Comparison of ENCODE assay signal across 9 cellular contexts in the genomic region with DNA sequence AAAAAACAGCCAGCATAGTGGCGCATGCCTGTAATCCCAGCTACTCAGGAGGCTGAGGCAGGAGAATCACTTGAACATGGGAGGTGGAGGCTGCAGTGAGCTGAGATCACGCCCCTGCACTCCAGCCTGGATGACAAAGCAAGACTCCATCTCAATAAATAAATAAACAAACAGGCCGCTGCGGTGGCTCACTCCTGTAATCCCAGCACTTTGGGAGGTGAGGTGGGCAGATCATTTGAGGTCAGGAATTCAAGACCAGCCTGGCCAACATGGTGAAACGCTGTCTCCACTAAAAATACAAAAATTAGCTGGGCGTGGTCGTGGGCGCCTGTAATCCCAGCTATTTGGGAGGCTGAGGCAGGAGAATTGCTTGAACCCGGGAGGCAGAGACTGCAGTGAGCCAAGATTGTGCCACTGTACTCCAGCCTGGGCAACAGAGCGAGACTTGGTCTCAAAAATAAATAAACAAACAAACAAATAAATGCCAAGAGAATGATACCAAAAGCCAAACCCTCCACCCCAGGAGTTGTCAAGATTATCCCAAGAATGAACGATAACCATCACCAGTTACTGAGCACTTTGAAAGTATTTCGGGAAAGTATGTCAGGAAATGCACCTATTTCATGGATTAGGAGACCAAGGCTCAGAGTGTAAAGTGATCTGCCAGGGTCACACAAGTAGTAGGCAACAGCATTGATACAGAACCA. TPM values are rescaled to one million over a fixed set of nuclear protein-coding genes. Genes with fewer than 3 reads are reported as not detected.
DNase-seq lines count a peak whose midpoint lies in the region; ATAC-seq, FAIRE-seq and TF ChIP-seq lines count a peak whose summit lies in the region.
"Not testable (repeated sequence)": the region's sequence is repeated elsewhere in the genome, so short reads cannot be mapped to it uniquely, and the experiment has no call there.
"Had no signal": no experiment of that assay in that cellular context is flagged by ENCODE, and none has a peak within 500 bp of the region (broad histone marks: within the 10 kb centered on the region; RNA-seq: fewer than 3 reads in every experiment).

No MANE protein-coding gene starts in this region.

- not testable (repeated sequence) for ATAC-seq in A549; HCT116; natural killer cell treated with Interleukin-12 subunit alpha and Interleukin-12 subunit beta and Interleukin-15 and Interleukin-18, amount 100 ng/mL, for 72 hours

- CTCF ChIA-PET in A549 (lab: Yijun Ruan, JAX): interaction anchor here (0.6 to 43.7 kb wide), 4 partner anchors 6 to 81 kb away, joined by 3 to 1367 read pairs (median 652); partner anchors contain the start of gene PXN
- CTCF ChIA-PET in HCT116 (lab: Charles Lee): not testable (repeated sequence)

- RAD21 ChIA-PET in HCT116 (lab: Charles Lee; ENCODE audit: low non-redundant PET in 1 of 2, low total read pairs in 2 of 2, uncharacterized antibody in 2 of 2, unreplicated experiment in 2 of 2): not testable (repeated sequence)

- H4K20me1 ChIP-seq in HCT116 (ENCODE audit: insufficient read depth): not testable (repeated sequence)

- peaks cover 67% of the 10 kb centered on the region for H3K36me3 Mint-ChIP-seq in T-helper 2 cell treated with Interferon-gamma antibody and Interleukin-4, amounts not matched to agents 5 μg/mL and 100 μg/mL, for 36 hours (ENCODE audit: low read depth)
- peaks cover 42% of the 10 kb centered on the region for H3K36me3 Mint-ChIP-seq in activated T-helper 2 cell treated with anti-CD3 and anti-CD28 coated beads, Interferon-gamma antibody, Interleukin-2, Interleukin-4, amounts not matched to agents 10 μg/mL and 5 μg/mL and 100 μg/mL, durations not matched to agents 14 hours and 24 hours and 36 hours (ENCODE audit: low read depth)
- peaks cover 59% of the 10 kb centered on the region for H3K36me3 Mint-ChIP-seq in dendritic cell treated with granulocyte-macrophage colony-stimulating factor and Interleukin-4, amounts not matched to agents 40 ng/mL and 50 ng/mL, for 4 days (ENCODE audit: low read depth)
- peaks cover 6 to 28% (median 9%) of the 10 kb centered on the region in 3 donors for H3K36me3 Mint-ChIP-seq in immature natural killer cell
- H3K36me3 Mint-ChIP-seq in natural killer cell treated with Interleukin-12 subunit alpha and Interleukin-12 subunit beta and Interleukin-15 and Interleukin-18, amount 100 ng/mL, for 72 hours: peaks cover 13% of the 10 kb centered on the region

- not testable (repeated sequence) for FAIRE-seq in A549 (lab: Jason Lieb, UNC)

- not testable (repeated sequence) for TF ChIP-seq POLR2A in A549 (IDR thresholded peaks at IDR 0.05; ENCODE audit: low read length); HCT116 (IDR thresholded peaks at IDR 0.05; ENCODE audit: borderline replicate concordance, extremely low read depth, insufficient read depth, insufficient read length)

- not testable (repeated sequence) for H3K9me3 ChIP-seq in A549; HCT116 (ENCODE audit: control insufficient read depth in 1 of 2, insufficient read depth in 1 of 2, low read depth in 1 of 2, low read length in 2 of 2); stomach smooth muscle (ENCODE audit: control insufficient read depth in 2 of 2, low read length in 2 of 2)

- POLR2A ChIA-PET in A549 (lab: Yijun Ruan, JAX): not testable (repeated sequence)
- POLR2A ChIA-PET in HCT116 (lab: Charles Lee): interaction anchor here (1.5 to 2.1 kb wide), 3 partner anchors 16 to 20 kb away, joined by 3 to 15 read pairs (median 5); no protein-coding TSS in a partner anchor

- peaks cover 75% of the 10 kb centered on the region for H3K4me1 Mint-ChIP-seq in T-helper 2 cell treated with Interferon-gamma antibody and Interleukin-4, amounts not matched to agents 5 μg/mL and 100 μg/mL, for 36 hours (ENCODE audit: low read depth)
- peaks cover 71% of the 10 kb centered on the region for H3K4me1 Mint-ChIP-seq in activated T-helper 2 cell treated with anti-CD3 and anti-CD28 coated beads, Interferon-gamma antibody, Interleukin-2, Interleukin-4, amounts not matched to agents 10 μg/mL and 5 μg/mL and 100 μg/mL, durations not matched to agents 14 hours and 24 hours and 36 hours (ENCODE audit: low read depth)
- peaks cover 88% of the 10 kb centered on the region for H3K4me1 Mint-ChIP-seq in dendritic cell treated with granulocyte-macrophage colony-stimulating factor and Interleukin-4, amounts not matched to agents 40 ng/mL and 50 ng/mL, for 4 days (ENCODE audit: low read depth)
- peaks cover 91 to 93% of the 10 kb centered on the region in 2 donors for H3K4me1 Mint-ChIP-seq in immature natural killer cell
- peaks cover 76 to 84% of the 10 kb centered on the region in 2 donors for H3K4me1 Mint-ChIP-seq in natural killer cell treated with Interleukin-12 subunit alpha and Interleukin-12 subunit beta and Interleukin-15 and Interleukin-18, amount 100 ng/mL, for 72 hours (ENCODE audit: low read depth in 2 of 2)

- TF ChIP-seq EP300 in A549 (IDR thresholded peaks at IDR 0.05): not testable (repeated sequence)

- peak overlapping the region; percentile 93 for H3K27ac Mint-ChIP-seq in T-helper 2 cell treated with Interferon-gamma antibody and Interleukin-4, amounts not matched to agents 5 μg/mL and 100 μg/mL, for 36 hours
- H3K27ac Mint-ChIP-seq in activated T-helper 2 cell treated with anti-CD3 and anti-CD28 coated beads, Interferon-gamma antibody, Interleukin-2, Interleukin-4, amounts not matched to agents 10 μg/mL and 5 μg/mL and 100 μg/mL, durations not matched to agents 14 hours and 24 hours and 36 hours: peak overlapping the region; percentile 83
- peak overlapping the region; percentile 90 for H3K27ac Mint-ChIP-seq in dendritic cell treated with granulocyte-macrophage colony-stimulating factor and Interleukin-4, amounts not matched to agents 40 ng/mL and 50 ng/mL, for 4 days
- peak overlapping the region; percentile 91 to 99 (median 97) for H3K27ac Mint-ChIP-seq in immature natural killer cell
- H3K27ac Mint-ChIP-seq in natural killer cell treated with Interleukin-12 subunit alpha and Interleukin-12 subunit beta and Interleukin-15 and Interleukin-18, amount 100 ng/mL, for 72 hours: peak overlapping the region; percentile 80 to 83

- H2AFZ ChIP-seq in HCT116 (ENCODE audit: low read depth, low read length, poor library complexity, severe bottlenecking): not testable (repeated sequence)

- H3K36me3 ChIP-seq in HCT116 (ENCODE audit: control insufficient read depth in 1 of 2, insufficient read depth in 2 of 2, low read length in 2 of 2): peaks cover 3 to 11% of the 10 kb centered on the region in 2 experiments; a peak in 2 of 4 replicates
- not testable (repeated sequence) for H3K36me3 ChIP-seq in stomach smooth muscle (ENCODE audit: control insufficient read depth in 2 of 2, insufficient read depth in 2 of 2, low read length in 2 of 2)

- peaks cover 100% of the 10 kb centered on the region for H3K79me2 ChIP-seq in HCT116 (ENCODE audit: insufficient read depth, low read length)

- H3K4me3 ChIP-seq in A549; HCT116 (replicated peaks in 1 of 2; ENCODE audit: low read depth in 1 of 2, low read length in 2 of 2); stomach smooth muscle (ENCODE audit: low read length in 2 of 2): not testable (repeated sequence)

- not testable (repeated sequence) for H3K27me3 ChIP-seq in HCT116 (ENCODE audit: insufficient read depth, low read length); stomach smooth muscle (ENCODE audit: control insufficient read depth in 1 of 2, insufficient read depth in 2 of 2, low read length in 2 of 2)

- BruUV-seq in HCT116 (replicated peaks; lab: Mats Ljungman, UMichigan): not testable (repeated sequence)

- 76% methylated on average over 12 of the region's 12 CpGs for WGBS in A549 (ENCODE audit: missing lambda C conversion rate)

- not testable (repeated sequence) for H3K9me3 Mint-ChIP-seq in T-helper 2 cell treated with Interferon-gamma antibody and Interleukin-4, amounts not matched to agents 5 μg/mL and 100 μg/mL, for 36 hours; activated T-helper 2 cell treated with anti-CD3 and anti-CD28 coated beads, Interferon-gamma antibody, Interleukin-2, Interleukin-4, amounts not matched to agents 10 μg/mL and 5 μg/mL and 100 μg/mL, durations not matched to agents 14 hours and 24 hours and 36 hours; dendritic cell treated with granulocyte-macrophage colony-stimulating factor and Interleukin-4, amounts not matched to agents 40 ng/mL and 50 ng/mL, for 4 days; immature natural killer cell; natural killer cell treated with Interleukin-12 subunit alpha and Interleukin-12 subunit beta and Interleukin-15 and Interleukin-18, amount 100 ng/mL, for 72 hours

- H3K9me2 ChIP-seq in HCT116 (ENCODE audit: insufficient read depth): not testable (repeated sequence)

- intact Hi-C loops in HCT116 (cut with micrococcal nuclease): not testable (repeated sequence)
- intact Hi-C loops in activated T-helper 2 cell treated with anti-CD3 and anti-CD28 coated beads, Interferon-gamma antibody, Interleukin-2, Interleukin-4, amounts not matched to agents 10 μg/mL and 5 μg/mL and 100 μg/mL, durations not matched to agents 14 hours and 24 hours and 36 hours (cut with micrococcal nuclease): loop anchor here (1.0 to 5.0 kb wide), 4 partner anchors 13 to 134 kb away; partner anchors contain the start of genes RAB35 and RNU4-2
- intact Hi-C loops in dendritic cell treated with granulocyte-macrophage colony-stimulating factor and Interleukin-4, amounts not matched to agents 40 ng/mL and 50 ng/mL, for 4 days (cut with micrococcal nuclease): loop anchor here (2.0 kb wide), 1 partner anchor 17 kb away; no protein-coding TSS in a partner anchor

- TF ChIP-seq RAD21 in A549 (conservative IDR thresholded peaks at IDR 0.05 in 1 of 2, IDR thresholded peaks at IDR 0.05 in 1 of 2); HCT116 (IDR thresholded peaks at IDR 0.05; ENCODE audit: low read depth): not testable (repeated sequence)

- peak overlapping the region; percentile 82 for H3K4me3 Mint-ChIP-seq in T-helper 2 cell treated with Interferon-gamma antibody and Interleukin-4, amounts not matched to agents 5 μg/mL and 100 μg/mL, for 36 hours
- H3K4me3 Mint-ChIP-seq in activated T-helper 2 cell treated with anti-CD3 and anti-CD28 coated beads, Interferon-gamma antibody, Interleukin-2, Interleukin-4, amounts not matched to agents 10 μg/mL and 5 μg/mL and 100 μg/mL, durations not matched to agents 14 hours and 24 hours and 36 hours (ENCODE audit: low read depth): peak overlapping the region; percentile 68
- H3K4me3 Mint-ChIP-seq in dendritic cell treated with granulocyte-macrophage colony-stimulating factor and Interleukin-4, amounts not matched to agents 40 ng/mL and 50 ng/mL, for 4 days: not testable (repeated sequence)
- peak overlapping the region; percentile 81 to 89 (median 84) for H3K4me3 Mint-ChIP-seq in immature natural killer cell
- H3K4me3 Mint-ChIP-seq in natural killer cell treated with Interleukin-12 subunit alpha and Interleukin-12 subunit beta and Interleukin-15 and Interleukin-18, amount 100 ng/mL, for 72 hours: peak overlapping the region; percentile 83

- not testable (repeated sequence) for H3K27me3 Mint-ChIP-seq in T-helper 2 cell treated with Interferon-gamma antibody and Interleukin-4, amounts not matched to agents 5 μg/mL and 100 μg/mL, for 36 hours (ENCODE audit: low read depth); activated T-helper 2 cell treated with anti-CD3 and anti-CD28 coated beads, Interferon-gamma antibody, Interleukin-2, Interleukin-4, amounts not matched to agents 10 μg/mL and 5 μg/mL and 100 μg/mL, durations not matched to agents 14 hours and 24 hours and 36 hours (ENCODE audit: low read depth); dendritic cell treated with granulocyte-macrophage colony-stimulating factor and Interleukin-4, amounts not matched to agents 40 ng/mL and 50 ng/mL, for 4 days; natural killer cell treated with Interleukin-12 subunit alpha and Interleukin-12 subunit beta and Interleukin-15 and Interleukin-18, amount 100 ng/mL, for 72 hours
- peaks cover 24 to 37% (median 37%) of the 10 kb centered on the region in 3 donors for H3K27me3 Mint-ChIP-seq in immature natural killer cell (ENCODE audit: low read depth in 3 of 3)

- not testable (repeated sequence) for H3K9ac ChIP-seq in HCT116 (ENCODE audit: low read length); stomach smooth muscle (ENCODE audit: low read length in 2 of 2)

- not testable (repeated sequence) for TF ChIP-seq CTCF in A549 (IDR thresholded peaks at IDR 0.05); HCT116 (IDR thresholded peaks at IDR 0.05 in 2 of 3, conservative IDR thresholded peaks at IDR 0.05 in 1 of 3; ENCODE audit: borderline replicate concordance in 1 of 3, insufficient read depth in 1 of 3, low read depth in 2 of 3, low read length in 2 of 3)

- H3K4me2 ChIP-seq in A549 (peak overlapping the region; percentile 13; the same call in 2 of the 3 replicates), HCT116 (ENCODE audit: low read length) (peak overlapping the region; percentile 48)

- H3K27ac ChIP-seq in A549 (0 out of 6 replicates have a peak overlapping the region, but pooled peaks of 1 of the 2 experiments have one; percentile 21), stomach smooth muscle (ENCODE audit: low read length) (peak overlapping the region; percentile 18)
- H3K27ac ChIP-seq in HCT116 (ENCODE audit: low read depth, low read length): not testable (repeated sequence)

- H3K4me1 ChIP-seq in A549 (peaks cover 63% of the 10 kb centered on the region), HCT116 (ENCODE audit: control insufficient read depth in 1 of 2, insufficient read depth in 2 of 2, low read length in 2 of 2) (peaks cover 53 to 77% of the 10 kb centered on the region in 2 experiments), stomach smooth muscle (ENCODE audit: control insufficient read depth, insufficient read depth, low read length) (peaks cover 46% of the 10 kb centered on the region)

- DNase-seq in A549 (ENCODE audit: low read depth in 1 of 2, low spot score in 1 of 2); HCT116 (ENCODE audit: low read depth, low spot score); T-helper 2 cell treated with Interferon-gamma antibody and Interleukin-4, amounts not matched to agents 5 μg/mL and 100 μg/mL, for 36 hours (ENCODE audit: low spot score); activated T-helper 2 cell treated with anti-CD3 and anti-CD28 coated beads, Interferon-gamma antibody, Interleukin-2, Interleukin-4, amounts not matched to agents 10 μg/mL and 5 μg/mL and 100 μg/mL, durations not matched to agents 14 hours and 24 hours and 36 hours (ENCODE audit: low spot score); immature natural killer cell; natural killer cell treated with Interleukin-12 subunit alpha and Interleukin-12 subunit beta and Interleukin-15 and Interleukin-18, amount 100 ng/mL, for 72 hours (ENCODE audit: low spot score): not testable (repeated sequence)

RNA-seq across cellular contexts. Expression of gene PXN, which starts 14.0 kb away (rescaled TPM):
- polyA plus RNA-seq in A549 (2011; rRNA removed) (40.1 and 62.8 TPM in 2 replicates), A549 (2017; fragmentation: RNase III; extraction: RNeasy Plus Mini Kit Qiagen cat#74134 plus additional on column Dnase treatment) (97.0 to 102 TPM (median 98.6 TPM) in 3 replicates), immature natural killer cell (100 to 1,000 TPM; 132 to 310 (median 240) TPM)
- 67.2 and 97.2 TPM in 2 replicates for polyA plus RNA-seq in A549 (2012; cell fraction: cytosol; rRNA removed)
- polyA plus RNA-seq in A549 (2012; cell fraction: nucleus; rRNA removed): 165 and 170 TPM in 2 replicates
- 44.1 and 64.3 TPM in 2 replicates for polyA minus RNA-seq in A549 (2011; rRNA and poly(A)+ RNA removed)
- 211 TPM for total RNA-seq in HCT116 (2021; ENCODE audit: unreplicated experiment)
- polyA plus RNA-seq in HCT116 (2012): 161 and 178 TPM in 2 replicates
- 44.4 and 45.4 TPM in 2 replicates for total RNA-seq in activated T-helper 2 cell treated with anti-CD3 and anti-CD28 coated beads, Interferon-gamma antibody, Interleukin-2, Interleukin-4, amounts not matched to agents 10 μg/mL and 5 μg/mL and 100 μg/mL, durations not matched to agents 14 hours and 24 hours and 36 hours
- total RNA-seq in natural killer cell treated with Interleukin-12 subunit alpha and Interleukin-12 subunit beta and Interleukin-15 and Interleukin-18, amount 100 ng/mL, for 72 hours: 100 to 1,000 TPM; 133 to 160 TPM

RNA-seq across cellular contexts. Expression of gene RNU4-2, which starts 40.2 kb away (rescaled TPM):
- under 0.01 TPM in 1 of 2 replicates, not detected in the other for polyA plus RNA-seq in A549 (2011; rRNA removed)
- polyA plus RNA-seq in A549 (2012; cell fraction: cytosol; rRNA removed): not detected in 2 replicates
- not detected in 2 replicates for polyA plus RNA-seq in A549 (2012; cell fraction: nucleus; rRNA removed)
- polyA plus RNA-seq in A549 (2017; fragmentation: RNase III; extraction: RNeasy Plus Mini Kit Qiagen cat#74134 plus additional on column Dnase treatment): not detected in 3 replicates
- under 0.01 TPM in 2 replicates for polyA minus RNA-seq in A549 (2011; rRNA and poly(A)+ RNA removed)
- total RNA-seq in HCT116 (2021; ENCODE audit: unreplicated experiment): 2,248 TPM
- 37.9 and 41.5 TPM in 2 replicates for polyA plus RNA-seq in HCT116 (2012)
- 5,714 and 6,075 TPM in 2 replicates for total RNA-seq in activated T-helper 2 cell treated with anti-CD3 and anti-CD28 coated beads, Interferon-gamma antibody, Interleukin-2, Interleukin-4, amounts not matched to agents 10 μg/mL and 5 μg/mL and 100 μg/mL, durations not matched to agents 14 hours and 24 hours and 36 hours
- polyA plus RNA-seq in immature natural killer cell: 10 to 100 TPM in 1 of 3 donors, not detected in 2; 70.0 TPM
- total RNA-seq in natural killer cell treated with Interleukin-12 subunit alpha and Interleukin-12 subunit beta and Interleukin-15 and Interleukin-18, amount 100 ng/mL, for 72 hours: 1,000 to 10,000 TPM; 6,345 to 8,722 TPM

RNA-seq across cellular contexts. Expression of gene RNU4-1, which starts 41.5 kb away (rescaled TPM):
- polyA plus RNA-seq in A549 (2011; rRNA removed) (not detected in 2 replicates), A549 (2017; fragmentation: RNase III; extraction: RNeasy Plus Mini Kit Qiagen cat#74134 plus additional on column Dnase treatment) (not detected in 3 replicates), immature natural killer cell (not detected)
- polyA plus RNA-seq in A549 (2012; cell fraction: cytosol; rRNA removed): not detected in 2 replicates
- not detected in 2 replicates for polyA plus RNA-seq in A549 (2012; cell fraction: nucleus; rRNA removed)
- under 0.01 TPM in 2 replicates for polyA minus RNA-seq in A549 (2011; rRNA and poly(A)+ RNA removed)
- 2,323 TPM for total RNA-seq in HCT116 (2021; ENCODE audit: unreplicated experiment)
- polyA plus RNA-seq in HCT116 (2012): 25.9 and 42.2 TPM in 2 replicates
- total RNA-seq in activated T-helper 2 cell treated with anti-CD3 and anti-CD28 coated beads, Interferon-gamma antibody, Interleukin-2, Interleukin-4, amounts not matched to agents 10 μg/mL and 5 μg/mL and 100 μg/mL, durations not matched to agents 14 hours and 24 hours and 36 hours: 2,603 and 2,662 TPM in 2 replicates
- 1,000 to 10,000 TPM; 1,386 to 2,161 TPM for total RNA-seq in natural killer cell treated with Interleukin-12 subunit alpha and Interleukin-12 subunit beta and Interleukin-15 and Interleukin-18, amount 100 ng/mL, for 72 hours
- total RNA-seq: thoracic aorta had no signal

RNA-seq across cellular contexts. Expression of gene SIRT4, which starts 50.6 kb away (rescaled TPM):
- polyA plus RNA-seq in A549 (2011; rRNA removed): 1.6 and 2.6 TPM in 2 replicates
- 0.52 and 0.79 TPM in 2 replicates for polyA plus RNA-seq in A549 (2012; cell fraction: cytosol; rRNA removed)
- polyA plus RNA-seq in A549 (2012; cell fraction: nucleus; rRNA removed): 0.29 and 0.34 TPM in 2 replicates
- polyA plus RNA-seq in A549 (2017; fragmentation: RNase III; extraction: RNeasy Plus Mini Kit Qiagen cat#74134 plus additional on column Dnase treatment): 0.87 to 1.6 TPM (median 0.95 TPM) in 3 replicates
- polyA minus RNA-seq in A549 (2011; rRNA and poly(A)+ RNA removed): 1.2 and 1.3 TPM in 2 replicates
- total RNA-seq in HCT116 (2021; ENCODE audit: unreplicated experiment): 2.8 TPM
- polyA plus RNA-seq in HCT116 (2012): 1.1 and 1.4 TPM in 2 replicates
- total RNA-seq in activated T-helper 2 cell treated with anti-CD3 and anti-CD28 coated beads, Interferon-gamma antibody, Interleukin-2, Interleukin-4, amounts not matched to agents 10 μg/mL and 5 μg/mL and 100 μg/mL, durations not matched to agents 14 hours and 24 hours and 36 hours: 2.0 and 2.2 TPM in 2 replicates
- 1 to 10 TPM in 2 of 3 donors, not detected in 1; 1.5 to 1.9 TPM for polyA plus RNA-seq in immature natural killer cell
- total RNA-seq in natural killer cell treated with Interleukin-12 subunit alpha and Interleukin-12 subunit beta and Interleukin-15 and Interleukin-18, amount 100 ng/mL, for 72 hours: 1 to 10 TPM; 2.4 to 2.6 TPM

RNA-seq across cellular contexts. Expression of gene RPLP0, which starts 50.6 kb away (rescaled TPM):
- 5,441 and 7,182 TPM in 2 replicates for polyA plus RNA-seq in A549 (2011; rRNA removed)
- 7,109 and 7,241 TPM in 2 replicates for polyA plus RNA-seq in A549 (2012; cell fraction: cytosol; rRNA removed)
- polyA plus RNA-seq in A549 (2012; cell fraction: nucleus; rRNA removed): 3,292 and 3,609 TPM in 2 replicates
- 3,449 to 3,524 TPM (median 3,456 TPM) in 3 replicates for polyA plus RNA-seq in A549 (2017; fragmentation: RNase III; extraction: RNeasy Plus Mini Kit Qiagen cat#74134 plus additional on column Dnase treatment)
- 4,371 and 5,632 TPM in 2 replicates for polyA minus RNA-seq in A549 (2011; rRNA and poly(A)+ RNA removed)
- total RNA-seq in HCT116 (2021; ENCODE audit: unreplicated experiment): 4,123 TPM
- 6,734 and 7,674 TPM in 2 replicates for polyA plus RNA-seq in HCT116 (2012)
- 2,950 and 3,019 TPM in 2 replicates for total RNA-seq in activated T-helper 2 cell treated with anti-CD3 and anti-CD28 coated beads, Interferon-gamma antibody, Interleukin-2, Interleukin-4, amounts not matched to agents 10 μg/mL and 5 μg/mL and 100 μg/mL, durations not matched to agents 14 hours and 24 hours and 36 hours
- 1,000 to 10,000 TPM in 1 of 3 donors, 100 to 1,000 TPM in 2; 528 to 1,271 (median 768) TPM for polyA plus RNA-seq in immature natural killer cell
- 1,000 to 10,000 TPM; 1,757 to 2,186 TPM for total RNA-seq in natural killer cell treated with Interleukin-12 subunit alpha and Interleukin-12 subunit beta and Interleukin-15 and Interleukin-18, amount 100 ng/mL, for 72 hours
